14 cellular contexts compared by ENCODE assay signal in genomic region chr3:50162034-50162883, GRCh38. TPM values are rescaled to one million over a fixed set of nuclear protein-coding genes. Genes with fewer than 3 reads are reported as not detected.
DNase-seq lines count a peak whose midpoint lies in the region; ATAC-seq and TF ChIP-seq lines count a peak whose summit lies in the region.
"Had no signal": no experiment of that assay in that cellular context is flagged by ENCODE, and none has a peak within 500 bp of the region (broad histone marks: within the 10 kb centered on the region; RNA-seq: fewer than 3 reads in every experiment).

No MANE protein-coding gene starts in this region.

- no peak for TF ChIP-seq CTCF in HFFc6 (IDR thresholded peaks at IDR 0.05)
- no peak for TF ChIP-seq CTCF in lung (IDR thresholded peaks at IDR 0.05; ENCODE audit: control extremely low read depth, extremely low read depth)
- TF ChIP-seq CTCF in activated CD8-positive, alpha-beta T cell treated with anti-CD3 and anti-CD28 coated beads for 36 hours (IDR thresholded peaks at IDR 0.05): no peak

- H3K36me3 ChIP-seq in lung (ENCODE audit: control insufficient read depth in 2 of 2, insufficient read depth in 2 of 2, low read length in 2 of 2) (peaks cover 0 to 10% of the 10 kb centered on the region in 2 donors), stomach smooth muscle (ENCODE audit: control insufficient read depth in 2 of 2, insufficient read depth in 2 of 2, low read length in 2 of 2) (no peaks in the 10 kb centered on the region)

- peaks cover 80% of the 10 kb centered on the region for H3K4me1 Mint-ChIP-seq in HFFc6 (ENCODE audit: low read depth)
- no peaks in the 10 kb centered on the region for H3K4me1 Mint-ChIP-seq in activated T-helper 17 cell treated with anti-CD3 and anti-CD28 coated beads, Interleukin-2, amount 50 U/mL, for 72 hours
- H3K4me1 Mint-ChIP-seq in stimulated activated memory B cell treated with anti-CD40 and anti-IgM and Interleukin-4, amounts not matched to agents 10 μg/mL and 1 μg/mL and 100 μg/mL, for 72 hours: no peaks in the 10 kb centered on the region
- no peaks in the 10 kb centered on the region for H3K4me1 Mint-ChIP-seq in activated CD8-positive, alpha-beta T cell treated with anti-CD3 and anti-CD28 coated beads for 36 hours (ENCODE audit: low read depth)

- H3K27ac ChIP-seq in lung (ENCODE audit: low read depth in 1 of 2, low read length in 1 of 2) (peak overlapping the region; percentile 14 to 78), stomach smooth muscle (ENCODE audit: low read length) (peak overlapping the region; percentile 89)

- CTCF ChIA-PET in activated CD8-positive, alpha-beta T cell treated with anti-CD3 and anti-CD28 coated beads for 36 hours (lab: Charles Lee): interaction anchor here (1.1 to 1.5 kb wide), 2 partner anchors 32 to 42 kb away, joined by 3 read pairs; no protein-coding TSS in a partner anchor

- DNase-seq in HFFc6: no peak
- no peak for DNase-seq in lung (ENCODE audit: low spot score)
- DNase-seq in medulla oblongata (ENCODE audit: extremely low spot score): no peak
- no peak for DNase-seq in activated CD8-positive, alpha-beta T cell treated with anti-CD3 and anti-CD28 coated beads for 36 hours
- DNase-seq in activated CD8-positive, alpha-beta memory T cell treated with anti-CD3 and anti-CD28 coated beads for 24 hours: no peak
- DNase-seq: activated CD4-positive, alpha-beta memory T cell treated with anti-CD3 and anti-CD28 coated beads for 36 hours; CD8-positive, alpha-beta T cell; T-helper 2 cell had no signal

- no peaks in the 10 kb centered on the region for H3K36me3 Mint-ChIP-seq in HFFc6 (ENCODE audit: low read depth)
- no peaks in the 10 kb centered on the region for H3K36me3 Mint-ChIP-seq in activated T-helper 17 cell treated with anti-CD3 and anti-CD28 coated beads, Interleukin-2, amount 50 U/mL, for 72 hours (ENCODE audit: low read depth)
- no peaks in the 10 kb centered on the region for H3K36me3 Mint-ChIP-seq in stimulated activated memory B cell treated with anti-CD40 and anti-IgM and Interleukin-4, amounts not matched to agents 10 μg/mL and 1 μg/mL and 100 μg/mL, for 72 hours
- no peaks in the 10 kb centered on the region for H3K36me3 Mint-ChIP-seq in activated CD8-positive, alpha-beta T cell treated with anti-CD3 and anti-CD28 coated beads for 36 hours (ENCODE audit: low read depth)
- H3K36me3 Mint-ChIP-seq: activated CD4-positive, alpha-beta memory T cell treated with anti-CD3 and anti-CD28 coated beads for 36 hours; CD8-positive, alpha-beta T cell had no signal

- H3K9me3 Mint-ChIP-seq in HFFc6: no peaks in the 10 kb centered on the region
- H3K9me3 Mint-ChIP-seq in activated T-helper 17 cell treated with anti-CD3 and anti-CD28 coated beads, Interleukin-2, amount 50 U/mL, for 72 hours: no peaks in the 10 kb centered on the region
- H3K9me3 Mint-ChIP-seq in stimulated activated memory B cell treated with anti-CD40 and anti-IgM and Interleukin-4, amounts not matched to agents 10 μg/mL and 1 μg/mL and 100 μg/mL, for 72 hours: no peaks in the 10 kb centered on the region
- H3K9me3 Mint-ChIP-seq in activated CD8-positive, alpha-beta T cell treated with anti-CD3 and anti-CD28 coated beads for 36 hours: no peaks in the 10 kb centered on the region
- H3K9me3 Mint-ChIP-seq: activated CD4-positive, alpha-beta memory T cell treated with anti-CD3 and anti-CD28 coated beads for 36 hours; CD8-positive, alpha-beta T cell had no signal

- intact Hi-C loops in activated CD8-positive, alpha-beta T cell treated with anti-CD3 and anti-CD28 coated beads for 36 hours (cut with micrococcal nuclease): no loop called here

- H3K27me3 Mint-ChIP-seq in HFFc6 (ENCODE audit: insufficient read depth): no peaks in the 10 kb centered on the region; the same call in 1 of the 2 replicates
- peaks cover 4% of the 10 kb centered on the region for H3K27me3 Mint-ChIP-seq in activated T-helper 17 cell treated with anti-CD3 and anti-CD28 coated beads, Interleukin-2, amount 50 U/mL, for 72 hours
- peaks cover 6% of the 10 kb centered on the region for H3K27me3 Mint-ChIP-seq in stimulated activated memory B cell treated with anti-CD40 and anti-IgM and Interleukin-4, amounts not matched to agents 10 μg/mL and 1 μg/mL and 100 μg/mL, for 72 hours
- peaks cover 5% of the 10 kb centered on the region for H3K27me3 Mint-ChIP-seq in activated CD8-positive, alpha-beta T cell treated with anti-CD3 and anti-CD28 coated beads for 36 hours

- H3K4me1 ChIP-seq in lung (ENCODE audit: control insufficient read depth in 2 of 2, insufficient read depth in 2 of 2, low read length in 2 of 2) (peaks cover 7 to 50% of the 10 kb centered on the region in 2 donors), stomach smooth muscle (ENCODE audit: control insufficient read depth, insufficient read depth, low read length) (peaks cover 89% of the 10 kb centered on the region)

- POLR2A ChIA-PET in activated CD8-positive, alpha-beta T cell treated with anti-CD3 and anti-CD28 coated beads for 36 hours (lab: Charles Lee): no interaction called here

- H3K4me3 Mint-ChIP-seq in HFFc6: no peak overlapping the region
- H3K4me3 Mint-ChIP-seq in activated T-helper 17 cell treated with anti-CD3 and anti-CD28 coated beads, Interleukin-2, amount 50 U/mL, for 72 hours: no peak overlapping the region
- no peak overlapping the region for H3K4me3 Mint-ChIP-seq in stimulated activated memory B cell treated with anti-CD40 and anti-IgM and Interleukin-4, amounts not matched to agents 10 μg/mL and 1 μg/mL and 100 μg/mL, for 72 hours
- no peak overlapping the region for H3K4me3 Mint-ChIP-seq in activated CD8-positive, alpha-beta T cell treated with anti-CD3 and anti-CD28 coated beads for 36 hours
- H3K4me3 Mint-ChIP-seq: activated CD4-positive, alpha-beta memory T cell treated with anti-CD3 and anti-CD28 coated beads for 36 hours; CD8-positive, alpha-beta T cell had no signal

- no peak for ATAC-seq in activated T-helper 17 cell treated with anti-CD3 and anti-CD28 coated beads, Interleukin-2, amount 50 U/mL, for 72 hours (replicated peaks)
- ATAC-seq in lung (ENCODE audit: insufficient read depth, low FRiP score): no peak
- ATAC-seq in stimulated activated memory B cell treated with anti-CD40 and anti-IgM and Interleukin-4, amounts not matched to agents 10 μg/mL and 1 μg/mL and 100 μg/mL, for 72 hours: no peak
- ATAC-seq in activated CD8-positive, alpha-beta T cell treated with anti-CD3 and anti-CD28 coated beads for 36 hours: no peak
- ATAC-seq: CD8-positive, alpha-beta T cell had no signal

- H3K27me3 ChIP-seq in lung (ENCODE audit: control insufficient read depth, insufficient read depth): no peaks in the 10 kb centered on the region
- no peaks in the 10 kb centered on the region for H3K27me3 ChIP-seq in stomach smooth muscle (ENCODE audit: control insufficient read depth in 1 of 2, insufficient read depth in 2 of 2, low read length in 2 of 2)

- 59 to 76% methylated on average over 5 of the region's 5 CpGs for WGBS in lung, 2 donors

- H3K4me3 ChIP-seq in lung (no peak overlapping the region), stomach smooth muscle (ENCODE audit: low read length in 2 of 2) (no peak overlapping the region)
- H3K4me3 ChIP-seq: hepatocyte had no signal

- H3K27ac Mint-ChIP-seq in HFFc6: peak overlapping the region; percentile 5; the same call in 1 of the 2 replicates
- H3K27ac Mint-ChIP-seq in activated T-helper 17 cell treated with anti-CD3 and anti-CD28 coated beads, Interleukin-2, amount 50 U/mL, for 72 hours: peak overlapping the region; percentile 50
- H3K27ac Mint-ChIP-seq in stimulated activated memory B cell treated with anti-CD40 and anti-IgM and Interleukin-4, amounts not matched to agents 10 μg/mL and 1 μg/mL and 100 μg/mL, for 72 hours: no peak overlapping the region
- no peak overlapping the region for H3K27ac Mint-ChIP-seq in activated CD8-positive, alpha-beta T cell treated with anti-CD3 and anti-CD28 coated beads for 36 hours
- H3K27ac Mint-ChIP-seq: activated CD4-positive, alpha-beta memory T cell treated with anti-CD3 and anti-CD28 coated beads for 36 hours; CD8-positive, alpha-beta T cell had no signal

- peak overlapping the region in 1 of 2 donors; percentile 31 for H3K9ac ChIP-seq in stomach smooth muscle (ENCODE audit: low read length in 2 of 2)

- H3K9me3 ChIP-seq in lung (ENCODE audit: control insufficient read depth in 2 of 2, insufficient read depth in 1 of 2, low read length in 1 of 2): no peaks in the 10 kb centered on the region
- H3K9me3 ChIP-seq in stomach smooth muscle (ENCODE audit: control insufficient read depth in 2 of 2, low read length in 2 of 2): no peaks in the 10 kb centered on the region

RNA-seq across cellular contexts. Expression of gene SEMA3F, which starts 7.1 kb away (rescaled TPM):
- total RNA-seq in HFFc6 (2021; fragmentation: NEBNext Ultra II Directional; extraction: Animal tissue kit (Norgen Biotek cat#: 25700)): 10 to 100 TPM; 20.5 to 35.6 (median 22.8) TPM
- total RNA-seq in activated T-helper 17 cell treated with anti-CD3 and anti-CD28 coated beads, Interleukin-2, amount 50 U/mL, for 72 hours: 1 to 10 TPM in 1 of 2 donors, not detected in 1; 1.5 TPM
- total RNA-seq in lung: 10 to 100 TPM; 27.8 to 54.3 TPM
- 10 to 100 TPM; 41.6 to 53.1 TPM for polyA plus RNA-seq in lung
- total RNA-seq in activated CD8-positive, alpha-beta T cell treated with anti-CD3 and anti-CD28 coated beads for 36 hours: under 1 TPM; 0.34 to 0.43 TPM

RNA-seq across cellular contexts. Expression of gene GNAT1, which starts 29.2 kb away (rescaled TPM):
- not detected for total RNA-seq in HFFc6 (2021; fragmentation: NEBNext Ultra II Directional; extraction: Animal tissue kit (Norgen Biotek cat#: 25700))
- not detected for total RNA-seq in activated T-helper 17 cell treated with anti-CD3 and anti-CD28 coated beads, Interleukin-2, amount 50 U/mL, for 72 hours
- not detected for total RNA-seq in lung
- under 1 TPM; 0.05 to 0.16 TPM for polyA plus RNA-seq in lung
- under 1 TPM; 0.11 to 0.23 TPM for total RNA-seq in activated CD8-positive, alpha-beta T cell treated with anti-CD3 and anti-CD28 coated beads for 36 hours
- total RNA-seq: activated CD4-positive, alpha-beta memory T cell treated with anti-CD3 and anti-CD28 coated beads for 36 hours; hepatocyte; HT1080; posterior vena cava had no signal
- polyA plus RNA-seq: hepatocyte had no signal

RNA-seq across cellular contexts. Expression of gene SLC38A3, which starts 42.8 kb away (rescaled TPM):
- under 1 TPM in 2 of 6 experiments, not detected in 4; 0.16 to 0.24 TPM for total RNA-seq in HFFc6 (2021; fragmentation: NEBNext Ultra II Directional; extraction: Animal tissue kit (Norgen Biotek cat#: 25700))
- total RNA-seq in activated T-helper 17 cell treated with anti-CD3 and anti-CD28 coated beads, Interleukin-2, amount 50 U/mL, for 72 hours: under 1 TPM in 1 of 2 donors, not detected in 1; 0.71 TPM
- 1 to 10 TPM in 1 of 2 donors, under 1 TPM in 1; 0.43 to 4.3 TPM for total RNA-seq in lung
- under 1 TPM; 0.08 to 0.24 TPM for polyA plus RNA-seq in lung
- total RNA-seq in activated CD8-positive, alpha-beta T cell treated with anti-CD3 and anti-CD28 coated beads for 36 hours: under 1 TPM in 1 of 2 experiments, not detected in 1; 0.22 TPM
- total RNA-seq: activated CD4-positive, alpha-beta memory T cell treated with anti-CD3 and anti-CD28 coated beads for 36 hours; HT1080 had no signal

Comparison
In these comparisons a context has a peak if more than half of its experiments do, and no peak if none do; other contexts are left out.
1. H3K27ac Mint-ChIP-seq: peak in HFFc6 (single experiment) and activated T-helper 17 cell treated with anti-CD3 and anti-CD28 coated beads, Interleukin-2, amount 50 U/mL, for 72 hours (single experiment); none in stimulated activated memory B cell treated with anti-CD40 and anti-IgM and Interleukin-4, amounts not matched to agents 10 μg/mL and 1 μg/mL and 100 μg/mL, for 72 hours (single experiment) and activated CD8-positive, alpha-beta T cell treated with anti-CD3 and anti-CD28 coated beads for 36 hours (single experiment).
2. RNA of gene SEMA3F, which starts 7.1 kb away (total RNA-seq): 27.8 to 54.3 TPM in lung and 20.5 to 35.6 TPM in HFFc6; 1.5 TPM in activated T-helper 17 cell treated with anti-CD3 and anti-CD28 coated beads, Interleukin-2, amount 50 U/mL, for 72 hours and 0.34 to 0.43 TPM in activated CD8-positive, alpha-beta T cell treated with anti-CD3 and anti-CD28 coated beads for 36 hours; every median in the first group is over 4 times any median in the second.